In the genomic region with DNA sequence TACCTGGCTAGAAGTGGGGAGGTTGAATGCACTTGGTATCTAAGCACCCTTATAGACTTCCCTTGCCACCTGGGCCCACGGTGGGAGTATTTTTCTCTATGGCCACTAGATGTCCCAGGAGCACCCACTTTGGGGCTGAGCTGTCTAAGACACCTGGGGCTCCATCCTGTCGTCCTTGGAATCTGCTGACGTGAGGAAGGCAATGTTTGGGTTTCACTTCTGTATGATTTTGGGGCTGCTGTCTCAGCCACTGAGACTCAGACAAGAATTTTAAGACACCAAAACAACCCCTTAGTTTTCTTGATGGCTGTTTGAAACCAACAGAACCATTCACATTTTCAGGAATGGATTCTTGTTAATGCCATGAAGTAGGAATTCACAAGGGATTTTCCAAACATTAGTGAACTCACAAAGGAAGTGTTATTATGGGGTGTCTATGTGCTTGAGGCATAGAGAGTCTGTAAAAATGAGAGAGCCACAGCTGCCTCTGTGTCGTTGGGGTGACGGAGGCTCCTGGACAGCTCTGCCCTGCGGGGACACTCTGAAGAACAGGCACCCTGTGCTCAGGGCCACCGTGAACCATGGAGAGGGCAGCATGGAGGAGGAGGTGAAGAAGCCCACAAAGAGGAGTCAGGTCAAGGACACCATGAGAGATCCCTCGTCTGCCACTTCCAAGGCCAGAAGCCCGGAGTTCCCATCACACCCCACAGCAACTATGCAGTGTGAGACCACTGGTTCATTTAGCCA, we compare ENCODE assay signal across 9 cellular contexts.
DNase-seq lines count a peak whose midpoint lies in the region; ATAC-seq, FAIRE-seq and TF ChIP-seq lines count a peak whose summit lies in the region.
"Had no signal": no experiment of that assay in that cellular context is flagged by ENCODE, and none has a peak within 500 bp of the region (broad histone marks: within the 10 kb centered on the region; RNA-seq: fewer than 3 reads in every experiment).

No MANE protein-coding gene starts in this region.

- intact Hi-C loops in left colon (cut with DNase I, micrococcal nuclease) = loop anchor here in 1 of 2 donors (10.0 kb wide), 1 partner anchor 161 kb away; no protein-coding TSS in a partner anchor

- peak; percentile 92 for FAIRE-seq in bronchial epithelial cell (lab: Jason Lieb, UNC)

- no peaks in the 10 kb centered on the region for H3K27me3 ChIP-seq in bronchial epithelial cell (ENCODE audit: control insufficient read depth, insufficient read depth, low read length)
- H3K27me3 ChIP-seq: BLaER1 treated with 17β-estradiol and CSF1 and Interleukin-3, amounts not matched to agents 10 nM and 100 nM had no signal

- ATAC-seq in HG02678 (IDR thresholded peaks at IDR 0.05; ENCODE audit: unreplicated experiment) (peak; percentile 95), left colon (peak; percentile 97)

- H3K36me3 ChIP-seq in bronchial epithelial cell (ENCODE audit: control insufficient read depth, insufficient read depth, low read length) = no peaks in the 10 kb centered on the region
- H3K36me3 ChIP-seq: BLaER1 treated with 17β-estradiol and CSF1 and Interleukin-3, amounts not matched to agents 10 nM and 100 nM had no signal

- no peak overlapping the region for H3K4me3 ChIP-seq in bronchial epithelial cell (ENCODE audit: low read depth, low read length)
- H3K4me3 ChIP-seq: BLaER1 treated with 17β-estradiol and CSF1 and Interleukin-3, amounts not matched to agents 10 nM and 100 nM had no signal

- TF ChIP-seq CTCF in bronchial epithelial cell (IDR thresholded peaks at IDR 0.05; ENCODE audit: insufficient read depth, low read length, severe bottlenecking) = peak; percentile 79

- peak; percentile 1 to 44 for DNase-seq in NCI-H187 (lab: John Stamatoyannopoulos, UW)
- DNase-seq in NCI-H187 treated with DMSO at 0.1 percent for 48 hours (lab: John Stamatoyannopoulos, UW) = no peak
- peak; percentile 70 to 74 for DNase-seq in NCI-H1930 (lab: John Stamatoyannopoulos, UW)
- peak; percentile 52 for DNase-seq in UCSD-AML1 (lab: John Stamatoyannopoulos, UW; ENCODE audit: unreplicated experiment)
- DNase-seq in bronchial epithelial cell (ENCODE audit: low read depth) = peak; percentile 65
- peak; percentile 60 to 61 for DNase-seq in left colon
- DNase-seq in stimulated activated CD4-positive, alpha-beta T cell treated with anti-CD3 and anti-CD28 coated beads, Interleukin-4, amount 100 ng/mL, for 48 hours (ENCODE audit: low read depth in 2 of 2) = peak; percentile 28 to 48
